In genomic region chr2:96647681-96648080, GRCh38 we compare ENCODE assay signal across 1 cellular context.
TF ChIP-seq lines count a peak whose summit lies in the region.

No MANE protein-coding gene starts in this region.

TF ChIP-seq in HepG2, 621 proteins besides CTCF, POLR2A, EP300 and RAD21:
- TF ChIP-seq ZNF678 (CRISPR knock-in tag; IDR thresholded peaks at IDR 0.05) (no peak), ZNF737 (CRISPR knock-in tag; IDR thresholded peaks at IDR 0.05; ENCODE audit: borderline replicate concordance) (no peak), NR1H2 (CRISPR knock-in tag; IDR thresholded peaks at IDR 0.05; ENCODE audit: borderline replicate concordance, low read depth) (no peak), ELK4 (CRISPR knock-in tag; IDR thresholded peaks at IDR 0.05; ENCODE audit: borderline replicate concordance) (no peak)
